ENCODE assay signal across 1 cellular context in the genomic region with DNA sequence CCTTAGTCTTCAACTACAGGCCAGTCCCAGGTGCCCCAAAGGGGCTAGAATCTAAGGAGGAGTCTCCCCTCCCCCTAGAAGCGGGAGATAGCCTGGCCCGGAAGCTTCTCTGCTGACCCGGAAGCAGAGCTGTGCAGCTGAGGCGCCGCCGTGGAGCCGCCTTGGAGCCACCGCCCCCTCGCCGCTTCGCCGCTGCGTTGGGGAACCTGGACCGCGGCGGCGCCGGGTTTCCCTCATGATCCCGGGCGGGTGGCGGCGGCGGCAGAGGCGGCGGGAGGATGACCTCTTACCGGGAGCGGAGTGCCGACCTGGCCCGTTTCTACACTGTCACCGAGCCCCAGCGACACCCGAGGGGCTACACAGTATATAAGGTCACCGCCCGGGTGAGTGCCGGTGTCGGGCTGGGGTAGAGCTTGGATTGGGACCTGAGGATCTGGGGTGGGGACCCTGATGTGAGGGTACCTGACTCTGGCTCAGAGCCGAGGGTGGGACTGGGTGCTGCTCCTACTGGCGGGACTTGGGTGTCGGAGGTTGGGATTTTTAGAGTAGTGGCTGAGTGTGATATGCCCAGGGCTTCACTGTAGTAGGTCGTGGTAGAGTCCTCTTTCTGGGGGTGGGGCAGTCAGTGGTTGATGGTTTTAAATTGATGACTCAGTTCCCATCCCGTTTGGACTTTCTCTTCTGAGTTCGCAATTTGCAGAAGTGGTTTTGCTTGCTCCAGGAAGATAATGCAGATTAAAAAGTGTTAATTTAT.
A peak's percentile ranks its signal among the peaks of the same experiment; 100 is the strongest.
TF ChIP-seq lines count a peak whose summit lies in the region.

A gene with protein sequence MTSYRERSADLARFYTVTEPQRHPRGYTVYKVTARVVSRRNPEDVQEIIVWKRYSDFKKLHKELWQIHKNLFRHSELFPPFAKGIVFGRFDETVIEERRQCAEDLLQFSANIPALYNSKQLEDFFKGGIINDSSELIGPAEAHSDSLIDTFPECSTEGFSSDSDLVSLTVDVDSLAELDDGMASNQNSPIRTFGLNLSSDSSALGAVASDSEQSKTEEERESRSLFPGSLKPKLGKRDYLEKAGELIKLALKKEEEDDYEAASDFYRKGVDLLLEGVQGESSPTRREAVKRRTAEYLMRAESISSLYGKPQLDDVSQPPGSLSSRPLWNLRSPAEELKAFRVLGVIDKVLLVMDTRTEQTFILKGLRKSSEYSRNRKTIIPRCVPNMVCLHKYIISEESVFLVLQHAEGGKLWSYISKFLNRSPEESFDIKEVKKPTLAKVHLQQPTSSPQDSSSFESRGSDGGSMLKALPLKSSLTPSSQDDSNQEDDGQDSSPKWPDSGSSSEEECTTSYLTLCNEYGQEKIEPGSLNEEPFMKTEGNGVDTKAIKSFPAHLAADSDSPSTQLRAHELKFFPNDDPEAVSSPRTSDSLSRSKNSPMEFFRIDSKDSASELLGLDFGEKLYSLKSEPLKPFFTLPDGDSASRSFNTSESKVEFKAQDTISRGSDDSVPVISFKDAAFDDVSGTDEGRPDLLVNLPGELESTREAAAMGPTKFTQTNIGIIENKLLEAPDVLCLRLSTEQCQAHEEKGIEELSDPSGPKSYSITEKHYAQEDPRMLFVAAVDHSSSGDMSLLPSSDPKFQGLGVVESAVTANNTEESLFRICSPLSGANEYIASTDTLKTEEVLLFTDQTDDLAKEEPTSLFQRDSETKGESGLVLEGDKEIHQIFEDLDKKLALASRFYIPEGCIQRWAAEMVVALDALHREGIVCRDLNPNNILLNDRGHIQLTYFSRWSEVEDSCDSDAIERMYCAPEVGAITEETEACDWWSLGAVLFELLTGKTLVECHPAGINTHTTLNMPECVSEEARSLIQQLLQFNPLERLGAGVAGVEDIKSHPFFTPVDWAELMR (plus strand): TSS at position 115 of the 754 bp plus-strand sequence. CDS start 164 bp downstream, at position 279.

TF ChIP-seq in HepG2, 621 proteins besides CTCF, POLR2A, EP300 and RAD21 (continued from another document and continues in another):
- TF ChIP-seq, protein P1, sequence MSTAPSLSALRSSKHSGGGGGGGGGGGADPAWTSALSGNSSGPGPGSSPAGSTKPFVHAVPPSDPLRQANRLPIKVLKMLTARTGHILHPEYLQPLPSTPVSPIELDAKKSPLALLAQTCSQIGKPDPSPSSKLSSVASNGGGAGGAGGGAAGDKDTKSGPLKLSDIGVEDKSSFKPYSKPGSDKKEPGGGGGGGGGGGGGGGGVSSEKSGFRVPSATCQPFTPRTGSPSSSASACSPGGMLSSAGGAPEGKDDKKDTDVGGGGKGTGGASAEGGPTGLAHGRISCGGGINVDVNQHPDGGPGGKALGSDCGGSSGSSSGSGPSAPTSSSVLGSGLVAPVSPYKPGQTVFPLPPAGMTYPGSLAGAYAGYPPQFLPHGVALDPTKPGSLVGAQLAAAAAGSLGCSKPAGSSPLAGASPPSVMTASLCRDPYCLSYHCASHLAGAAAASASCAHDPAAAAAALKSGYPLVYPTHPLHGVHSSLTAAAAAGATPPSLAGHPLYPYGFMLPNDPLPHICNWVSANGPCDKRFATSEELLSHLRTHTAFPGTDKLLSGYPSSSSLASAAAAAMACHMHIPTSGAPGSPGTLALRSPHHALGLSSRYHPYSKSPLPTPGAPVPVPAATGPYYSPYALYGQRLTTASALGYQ (CRISPR knock-in tag; IDR thresholded peaks at IDR 0.05) = peak; percentile 29; the same call in 1 of the 2 replicates
- TF ChIP-seq, protein P2, sequence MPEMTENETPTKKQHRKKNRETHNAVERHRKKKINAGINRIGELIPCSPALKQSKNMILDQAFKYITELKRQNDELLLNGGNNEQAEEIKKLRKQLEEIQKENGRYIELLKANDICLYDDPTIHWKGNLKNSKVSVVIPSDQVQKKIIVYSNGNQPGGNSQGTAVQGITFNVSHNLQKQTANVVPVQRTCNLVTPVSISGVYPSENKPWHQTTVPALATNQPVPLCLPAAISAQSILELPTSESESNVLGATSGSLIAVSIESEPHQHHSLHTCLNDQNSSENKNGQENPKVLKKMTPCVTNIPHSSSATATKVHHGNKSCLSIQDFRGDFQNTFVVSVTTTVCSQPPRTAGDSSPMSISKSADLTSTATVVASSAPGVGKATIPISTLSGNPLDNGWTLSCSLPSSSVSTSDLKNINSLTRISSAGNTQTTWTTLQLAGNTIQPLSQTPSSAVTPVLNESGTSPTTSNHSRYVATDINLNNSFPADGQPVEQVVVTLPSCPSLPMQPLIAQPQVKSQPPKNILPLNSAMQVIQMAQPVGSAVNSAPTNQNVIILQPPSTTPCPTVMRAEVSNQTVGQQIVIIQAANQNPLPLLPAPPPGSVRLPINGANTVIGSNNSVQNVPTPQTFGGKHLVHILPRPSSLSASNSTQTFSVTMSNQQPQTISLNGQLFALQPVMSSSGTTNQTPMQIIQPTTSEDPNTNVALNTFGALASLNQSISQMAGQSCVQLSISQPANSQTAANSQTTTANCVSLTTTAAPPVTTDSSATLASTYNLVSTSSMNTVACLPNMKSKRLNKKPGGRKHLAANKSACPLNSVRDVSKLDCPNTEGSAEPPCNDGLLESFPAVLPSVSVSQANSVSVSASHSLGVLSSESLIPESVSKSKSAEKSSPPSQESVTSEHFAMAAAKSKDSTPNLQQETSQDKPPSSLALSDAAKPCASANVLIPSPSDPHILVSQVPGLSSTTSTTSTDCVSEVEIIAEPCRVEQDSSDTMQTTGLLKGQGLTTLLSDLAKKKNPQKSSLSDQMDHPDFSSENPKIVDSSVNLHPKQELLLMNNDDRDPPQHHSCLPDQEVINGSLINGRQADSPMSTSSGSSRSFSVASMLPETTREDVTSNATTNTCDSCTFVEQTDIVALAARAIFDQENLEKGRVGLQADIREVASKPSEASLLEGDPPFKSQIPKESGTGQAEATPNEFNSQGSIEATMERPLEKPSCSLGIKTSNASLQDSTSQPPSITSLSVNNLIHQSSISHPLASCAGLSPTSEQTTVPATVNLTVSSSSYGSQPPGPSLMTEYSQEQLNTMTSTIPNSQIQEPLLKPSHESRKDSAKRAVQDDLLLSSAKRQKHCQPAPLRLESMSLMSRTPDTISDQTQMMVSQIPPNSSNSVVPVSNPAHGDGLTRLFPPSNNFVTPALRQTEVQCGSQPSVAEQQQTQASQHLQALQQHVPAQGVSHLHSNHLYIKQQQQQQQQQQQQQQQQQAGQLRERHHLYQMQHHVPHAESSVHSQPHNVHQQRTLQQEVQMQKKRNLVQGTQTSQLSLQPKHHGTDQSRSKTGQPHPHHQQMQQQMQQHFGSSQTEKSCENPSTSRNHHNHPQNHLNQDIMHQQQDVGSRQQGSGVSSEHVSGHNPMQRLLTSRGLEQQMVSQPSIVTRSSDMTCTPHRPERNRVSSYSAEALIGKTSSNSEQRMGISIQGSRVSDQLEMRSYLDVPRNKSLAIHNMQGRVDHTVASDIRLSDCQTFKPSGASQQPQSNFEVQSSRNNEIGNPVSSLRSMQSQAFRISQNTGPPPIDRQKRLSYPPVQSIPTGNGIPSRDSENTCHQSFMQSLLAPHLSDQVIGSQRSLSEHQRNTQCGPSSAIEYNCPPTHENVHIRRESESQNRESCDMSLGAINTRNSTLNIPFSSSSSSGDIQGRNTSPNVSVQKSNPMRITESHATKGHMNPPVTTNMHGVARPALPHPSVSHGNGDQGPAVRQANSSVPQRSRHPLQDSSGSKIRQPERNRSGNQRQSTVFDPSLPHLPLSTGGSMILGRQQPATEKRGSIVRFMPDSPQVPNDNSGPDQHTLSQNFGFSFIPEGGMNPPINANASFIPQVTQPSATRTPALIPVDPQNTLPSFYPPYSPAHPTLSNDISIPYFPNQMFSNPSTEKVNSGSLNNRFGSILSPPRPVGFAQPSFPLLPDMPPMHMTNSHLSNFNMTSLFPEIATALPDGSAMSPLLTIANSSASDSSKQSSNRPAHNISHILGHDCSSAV (CRISPR knock-in tag; IDR thresholded peaks at IDR 0.05; ENCODE audit: borderline replicate concordance) = no peak
- TF ChIP-seq, protein P3, sequence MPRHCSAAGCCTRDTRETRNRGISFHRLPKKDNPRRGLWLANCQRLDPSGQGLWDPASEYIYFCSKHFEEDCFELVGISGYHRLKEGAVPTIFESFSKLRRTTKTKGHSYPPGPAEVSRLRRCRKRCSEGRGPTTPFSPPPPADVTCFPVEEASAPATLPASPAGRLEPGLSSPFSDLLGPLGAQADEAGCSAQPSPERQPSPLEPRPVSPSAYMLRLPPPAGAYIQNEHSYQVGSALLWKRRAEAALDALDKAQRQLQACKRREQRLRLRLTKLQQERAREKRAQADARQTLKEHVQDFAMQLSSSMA (CRISPR knock-in tag; IDR thresholded peaks at IDR 0.05) = no peak
- TF ChIP-seq NR1H2 (CRISPR knock-in tag; IDR thresholded peaks at IDR 0.05; ENCODE audit: borderline replicate concordance, low read depth) (no peak), ZNF530 (CRISPR knock-in tag; IDR thresholded peaks at IDR 0.05; ENCODE audit: low read depth) (no peak), ZNF282 (IDR thresholded peaks at IDR 0.05; ENCODE audit: partially characterized antibody) (no peak), DR1 (CRISPR knock-in tag; IDR thresholded peaks at IDR 0.05) (peak; percentile 43), ZNF12 (CRISPR knock-in tag; IDR thresholded peaks at IDR 0.05) (no peak), SIX4 (CRISPR knock-in tag; IDR thresholded peaks at IDR 0.05) (no peak), MEIS1 (CRISPR knock-in tag; IDR thresholded peaks at IDR 0.05; ENCODE audit: borderline replicate concordance) (peak; percentile 76; the same call in 1 of the 2 replicates), SETDB1 (CRISPR knock-in tag; IDR thresholded peaks at IDR 0.05; ENCODE audit: borderline replicate concordance) (no peak), ZNF367 (CRISPR knock-in tag; IDR thresholded peaks at IDR 0.05; ENCODE audit: borderline replicate concordance) (no peak), KDM4B (CRISPR knock-in tag; IDR thresholded peaks at IDR 0.05) (0 out of 2 replicates have a peak, but pooled peaks have one; percentile 36), AGO1 (IDR thresholded peaks at IDR 0.05; ENCODE audit: low read depth, low read length, poor library complexity, severe bottlenecking) (no peak), ZNF143 (CRISPR knock-in tag; IDR thresholded peaks at IDR 0.05) (no peak), NAIF1 (CRISPR knock-in tag; IDR thresholded peaks at IDR 0.05; ENCODE audit: borderline replicate concordance) (0 out of 2 replicates have a peak, but pooled peaks have one; percentile 33), SP2 (CRISPR knock-in tag; IDR thresholded peaks at IDR 0.05) (no peak; the same call in 1 of the 2 replicates), ZFP62 (CRISPR knock-in tag; IDR thresholded peaks at IDR 0.05) (no peak), GZF1 (CRISPR knock-in tag; IDR thresholded peaks at IDR 0.05) (no peak), BORCS8-MEF2B (CRISPR knock-in tag; IDR thresholded peaks at IDR 0.05) (peak; percentile 93; the same call in 1 of the 2 replicates), GATAD1 (CRISPR knock-in tag; IDR thresholded peaks at IDR 0.05) (peak; percentile 83), ZNF768 (CRISPR knock-in tag; IDR thresholded peaks at IDR 0.05) (peak; percentile 29; the same call in 1 of the 2 replicates), NKX3-1 (CRISPR knock-in tag; IDR thresholded peaks at IDR 0.05) (peak; percentile 53; the same call in 1 of the 2 replicates), ZNF3 (CRISPR knock-in tag; IDR thresholded peaks at IDR 0.05) (no peak), SRF (IDR thresholded peaks at IDR 0.05; ENCODE audit: low read depth, low read length) (no peak), NR3C1 (CRISPR knock-in tag; IDR thresholded peaks at IDR 0.05) (no peak), CHD2 (IDR thresholded peaks at IDR 0.05; ENCODE audit: low read depth, low read length) (peak; percentile 54; the same call in 1 of the 2 replicates), ZEB1 (IDR thresholded peaks at IDR 0.05; ENCODE audit: insufficient replicate concordance, low read depth) (no peak), CENPT (CRISPR knock-in tag; IDR thresholded peaks at IDR 0.05; ENCODE audit: low read depth) (no peak), FOSL2 (CRISPR knock-in tag; IDR thresholded peaks at IDR 0.05) (peak; percentile 73), ZNF24 (IDR thresholded peaks at IDR 0.05) (0 out of 2 replicates have a peak, but pooled peaks have one; percentile 15)
- TF ChIP-seq, protein P4, sequence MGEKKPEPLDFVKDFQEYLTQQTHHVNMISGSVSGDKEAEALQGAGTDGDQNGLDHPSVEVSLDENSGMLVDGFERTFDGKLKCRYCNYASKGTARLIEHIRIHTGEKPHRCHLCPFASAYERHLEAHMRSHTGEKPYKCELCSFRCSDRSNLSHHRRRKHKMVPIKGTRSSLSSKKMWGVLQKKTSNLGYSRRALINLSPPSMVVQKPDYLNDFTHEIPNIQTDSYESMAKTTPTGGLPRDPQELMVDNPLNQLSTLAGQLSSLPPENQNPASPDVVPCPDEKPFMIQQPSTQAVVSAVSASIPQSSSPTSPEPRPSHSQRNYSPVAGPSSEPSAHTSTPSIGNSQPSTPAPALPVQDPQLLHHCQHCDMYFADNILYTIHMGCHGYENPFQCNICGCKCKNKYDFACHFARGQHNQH (CRISPR knock-in tag; IDR thresholded peaks at IDR 0.05) = peak; percentile 42; the same call in 1 of the 2 replicates
- TF ChIP-seq, protein P5, sequence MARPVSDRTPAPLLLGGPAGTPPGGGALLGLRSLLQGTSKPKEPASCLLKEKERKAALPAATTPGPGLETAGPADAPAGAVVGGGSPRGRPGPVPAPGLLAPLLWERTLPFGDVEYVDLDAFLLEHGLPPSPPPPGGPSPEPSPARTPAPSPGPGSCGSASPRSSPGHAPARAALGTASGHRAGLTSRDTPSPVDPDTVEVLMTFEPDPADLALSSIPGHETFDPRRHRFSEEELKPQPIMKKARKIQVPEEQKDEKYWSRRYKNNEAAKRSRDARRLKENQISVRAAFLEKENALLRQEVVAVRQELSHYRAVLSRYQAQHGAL (CRISPR knock-in tag; IDR thresholded peaks at IDR 0.05; ENCODE audit: not compliant biosample characterization) = no peak
- TF ChIP-seq, protein P6, sequence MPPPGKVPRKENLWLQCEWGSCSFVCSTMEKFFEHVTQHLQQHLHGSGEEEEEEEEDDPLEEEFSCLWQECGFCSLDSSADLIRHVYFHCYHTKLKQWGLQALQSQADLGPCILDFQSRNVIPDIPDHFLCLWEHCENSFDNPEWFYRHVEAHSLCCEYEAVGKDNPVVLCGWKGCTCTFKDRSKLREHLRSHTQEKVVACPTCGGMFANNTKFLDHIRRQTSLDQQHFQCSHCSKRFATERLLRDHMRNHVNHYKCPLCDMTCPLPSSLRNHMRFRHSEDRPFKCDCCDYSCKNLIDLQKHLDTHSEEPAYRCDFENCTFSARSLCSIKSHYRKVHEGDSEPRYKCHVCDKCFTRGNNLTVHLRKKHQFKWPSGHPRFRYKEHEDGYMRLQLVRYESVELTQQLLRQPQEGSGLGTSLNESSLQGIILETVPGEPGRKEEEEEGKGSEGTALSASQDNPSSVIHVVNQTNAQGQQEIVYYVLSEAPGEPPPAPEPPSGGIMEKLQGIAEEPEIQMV (CRISPR knock-in tag; IDR thresholded peaks at IDR 0.05; ENCODE audit: low read depth) = peak; percentile 66
- TF ChIP-seq, protein P7, sequence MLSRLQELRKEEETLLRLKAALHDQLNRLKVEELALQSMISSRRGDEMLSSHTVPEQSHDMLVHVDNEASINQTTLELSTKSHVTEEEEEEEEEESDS (CRISPR knock-in tag; IDR thresholded peaks at IDR 0.05; ENCODE audit: borderline replicate concordance) = no peak
- TF ChIP-seq, protein P8, sequence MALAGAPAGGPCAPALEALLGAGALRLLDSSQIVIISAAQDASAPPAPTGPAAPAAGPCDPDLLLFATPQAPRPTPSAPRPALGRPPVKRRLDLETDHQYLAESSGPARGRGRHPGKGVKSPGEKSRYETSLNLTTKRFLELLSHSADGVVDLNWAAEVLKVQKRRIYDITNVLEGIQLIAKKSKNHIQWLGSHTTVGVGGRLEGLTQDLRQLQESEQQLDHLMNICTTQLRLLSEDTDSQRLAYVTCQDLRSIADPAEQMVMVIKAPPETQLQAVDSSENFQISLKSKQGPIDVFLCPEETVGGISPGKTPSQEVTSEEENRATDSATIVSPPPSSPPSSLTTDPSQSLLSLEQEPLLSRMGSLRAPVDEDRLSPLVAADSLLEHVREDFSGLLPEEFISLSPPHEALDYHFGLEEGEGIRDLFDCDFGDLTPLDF (CRISPR knock-in tag; IDR thresholded peaks at IDR 0.05) = peak; percentile 79
